Comparison of ENCODE assay signal across 1 cellular context in genomic region chr2:162607915-162608314, GRCh38.
TF ChIP-seq lines count a peak whose summit lies in the region.

No MANE protein-coding gene starts in this region.

TF ChIP-seq in HepG2, 621 proteins besides CTCF, POLR2A, EP300 and RAD21 (continued from another document and continues in another):
- TF ChIP-seq SMC3 (IDR thresholded peaks at IDR 0.05; ENCODE audit: low read length) (peak; percentile 30; the same call in 1 of the 2 replicates), CBX5 (CRISPR knock-in tag; IDR thresholded peaks at IDR 0.05; ENCODE audit: borderline replicate concordance) (no peak), STAT6 (CRISPR knock-in tag; IDR thresholded peaks at IDR 0.05; ENCODE audit: borderline replicate concordance) (0 out of 2 replicates have a peak, but pooled peaks have one; percentile 53), NONO (IDR thresholded peaks at IDR 0.05) (no peak), NONO (CRISPR knock-in tag; conservative IDR thresholded peaks at IDR 0.05) (no peak), ZFP62 (CRISPR knock-in tag; IDR thresholded peaks at IDR 0.05) (no peak), ZNF775 (CRISPR knock-in tag; IDR thresholded peaks at IDR 0.05; ENCODE audit: borderline replicate concordance) (no peak), NR3C1 (CRISPR knock-in tag; IDR thresholded peaks at IDR 0.05) (no peak), MAF1 (CRISPR knock-in tag; IDR thresholded peaks at IDR 0.05; ENCODE audit: borderline replicate concordance) (no peak), ZNF318 (CRISPR knock-in tag; IDR thresholded peaks at IDR 0.05) (no peak), ZNF496 (CRISPR knock-in tag; IDR thresholded peaks at IDR 0.05; ENCODE audit: insufficient replicate concordance) (no peak), ARNT2 (CRISPR knock-in tag; IDR thresholded peaks at IDR 0.05; ENCODE audit: low read depth) (no peak), TIGD3 (CRISPR knock-in tag; IDR thresholded peaks at IDR 0.05; ENCODE audit: borderline replicate concordance) (no peak), MBNL3 (CRISPR knock-in tag; conservative IDR thresholded peaks at IDR 0.05) (no peak), ZNF253 (CRISPR knock-in tag; IDR thresholded peaks at IDR 0.05; ENCODE audit: borderline replicate concordance) (no peak), ZNF619 (CRISPR knock-in tag; IDR thresholded peaks at IDR 0.05) (no peak), ZNF792 (CRISPR knock-in tag; IDR thresholded peaks at IDR 0.05) (peak; percentile 43; the same call in 1 of the 2 replicates), ZGPAT (CRISPR knock-in tag; IDR thresholded peaks at IDR 0.05) (peak; percentile 73), NFKB2 (CRISPR knock-in tag; IDR thresholded peaks at IDR 0.05; ENCODE audit: borderline replicate concordance) (no peak), RBM22 (optimal IDR thresholded peaks at IDR 0.05; ENCODE audit: low read length) (no peak), ZBTB44 (CRISPR knock-in tag; IDR thresholded peaks at IDR 0.05) (no peak), POLR2AphosphoS2 (IDR thresholded peaks at IDR 0.05; ENCODE audit: low read depth, low read length) (no peak), ZMYM2 (CRISPR knock-in tag; IDR thresholded peaks at IDR 0.05) (no peak), ZC3H4 (CRISPR knock-in tag; IDR thresholded peaks at IDR 0.05; ENCODE audit: borderline replicate concordance) (no peak), MED8 (CRISPR knock-in tag; IDR thresholded peaks at IDR 0.05; ENCODE audit: insufficient replicate concordance) (no peak), ZBTB20 (CRISPR knock-in tag; IDR thresholded peaks at IDR 0.05; ENCODE audit: borderline replicate concordance, low read depth) (peak; percentile 50; the same call in 1 of the 2 replicates), ZNF737 (CRISPR knock-in tag; IDR thresholded peaks at IDR 0.05; ENCODE audit: borderline replicate concordance) (no peak), ZFP41 (CRISPR knock-in tag; IDR thresholded peaks at IDR 0.05; ENCODE audit: borderline replicate concordance) (no peak), AHR (CRISPR knock-in tag; IDR thresholded peaks at IDR 0.05) (no peak), NR2F1 (CRISPR knock-in tag; IDR thresholded peaks at IDR 0.05) (peak in 1 of 2 experiments; percentile 63; a peak in 1 of 4 replicates), ZSCAN21 (CRISPR knock-in tag; IDR thresholded peaks at IDR 0.05; ENCODE audit: borderline replicate concordance) (no peak), POLR2G (IDR thresholded peaks at IDR 0.05; ENCODE audit: low read depth, low read length) (no peak), NCOR1 (IDR thresholded peaks at IDR 0.05; ENCODE audit: borderline replicate concordance, low read length) (peak; percentile 23; the same call in 1 of the 2 replicates), STAG1 (CRISPR knock-in tag; IDR thresholded peaks at IDR 0.05) (no peak), NR2F6 (IDR thresholded peaks at IDR 0.05) (no peak), NR2F6 (CRISPR knock-in tag; IDR thresholded peaks at IDR 0.05) (peak; percentile 48), KLF6 (CRISPR knock-in tag; IDR thresholded peaks at IDR 0.05) (0 out of 2 replicates have a peak, but pooled peaks have one; percentile 51), RARA (CRISPR knock-in tag; IDR thresholded peaks at IDR 0.05) (peak; percentile 92), ZNF569 (CRISPR knock-in tag; IDR thresholded peaks at IDR 0.05; ENCODE audit: borderline replicate concordance) (no peak), LRRFIP1 (CRISPR knock-in tag; conservative IDR thresholded peaks at IDR 0.05) (no peak), HDAC6 (IDR thresholded peaks at IDR 0.05; ENCODE audit: low read depth, low read length) (no peak), RNF219 (CRISPR knock-in tag; IDR thresholded peaks at IDR 0.05) (no peak), ZNF362 (CRISPR knock-in tag; IDR thresholded peaks at IDR 0.05; ENCODE audit: borderline replicate concordance) (no peak)
